2 cellular contexts compared by ENCODE assay signal in genomic region chr6:109740787-109741186, GRCh38.
TF ChIP-seq lines count a peak whose summit lies in the region.

No MANE protein-coding gene starts in this region.

TF ChIP-seq in IMR-90, 13 proteins besides CTCF, POLR2A, EP300 and RAD21:
- no peak for TF ChIP-seq BHLHE40 (IDR thresholded peaks at IDR 0.05; ENCODE audit: low read depth, low read length)
- peak; percentile 6; the same call in 1 of the 2 replicates for TF ChIP-seq CEBPB (IDR thresholded peaks at IDR 0.05; ENCODE audit: low read depth, low read length)

TF ChIP-seq in GM12878, 131 proteins besides CTCF, POLR2A, EP300 and RAD21:
- TF ChIP-seq RBBP5 (conservative IDR thresholded peaks at IDR 0.05) (no peak), E2F8 (IDR thresholded peaks at IDR 0.05; ENCODE audit: low read depth, partially characterized antibody) (no peak), SPI1 (IDR thresholded peaks at IDR 0.05; ENCODE audit: borderline replicate concordance, insufficient read depth, low read depth, low read length) (peak; percentile 27; the same call in 1 of the 2 replicates)
